ENCODE assay signal across 10 cellular contexts in genomic region chr13:99218545-99218944, GRCh38. TPM values are rescaled to one million over a fixed set of nuclear protein-coding genes. Genes with fewer than 3 reads are reported as not detected.
DNase-seq lines count a peak whose midpoint lies in the region; ATAC-seq and TF ChIP-seq lines count a peak whose summit lies in the region.
"Had no signal": no experiment of that assay in that cellular context is flagged by ENCODE, and none has a peak within 500 bp of the region (broad histone marks: within the 10 kb centered on the region; RNA-seq: fewer than 3 reads in every experiment).

No MANE protein-coding gene starts in this region.

- CTCF ChIA-PET in activated CD8-positive, alpha-beta memory T cell treated with anti-CD3 and anti-CD28 coated beads, Interleukin-2, amount 10 ng/mL, durations not matched to agents 7 days and 5 days (lab: Charles Lee), result interaction anchor here (0.8 to 7.2 kb wide), 16 partner anchors 9 to 218 kb away, joined by 3 to 106 read pairs (median 4); partner anchors contain the start of genes GPR18 and UBAC2

- DNase-seq in activated CD8-positive, alpha-beta memory T cell treated with anti-CD3 and anti-CD28 coated beads, Interleukin-2, amount 10 ng/mL, durations not matched to agents 7 days and 5 days, result no peak
- no peak for DNase-seq in activated CD8-positive, alpha-beta memory T cell treated with anti-CD3 and anti-CD28 coated beads, Interleukin-2, amount 50 U/mL, for 48 hours
- no peak for DNase-seq in activated naive CD8-positive, alpha-beta T cell treated with anti-CD3 and anti-CD28 coated beads, Interleukin-2, amount 10 ng/mL, durations not matched to agents 7 days and 5 days
- DNase-seq in immature natural killer cell (no peak), putamen (ENCODE audit: low spot score) (no peak), WERI-Rb-1 (no peak)
- DNase-seq: glutamatergic neuron had no signal

- H3K27ac Mint-ChIP-seq in activated CD8-positive, alpha-beta memory T cell treated with anti-CD3 and anti-CD28 coated beads, Interleukin-2, amount 10 ng/mL, durations not matched to agents 7 days and 5 days, result peak overlapping the region; percentile 88
- H3K27ac Mint-ChIP-seq in activated naive CD8-positive, alpha-beta T cell treated with anti-CD3 and anti-CD28 coated beads, Interleukin-2, amount 10 ng/mL, durations not matched to agents 7 days and 5 days, result peak overlapping the region; percentile 85
- H3K27ac Mint-ChIP-seq in immature natural killer cell, result peak overlapping the region; percentile 93 to 96 (median 94)

- H3K9me3 ChIP-seq in subcutaneous abdominal adipose tissue (ENCODE audit: control insufficient read depth in 5 of 5, low read length in 5 of 5), result peaks cover 0 to 3% (median 0%) of the 10 kb centered on the region in 5 donors
- H3K9me3 ChIP-seq in WERI-Rb-1 (ENCODE audit: severe bottlenecking), result no peaks in the 10 kb centered on the region

- H3K4me1 ChIP-seq in subcutaneous abdominal adipose tissue (ENCODE audit: control insufficient read depth in 5 of 5, insufficient read depth in 5 of 5, low read length in 5 of 5), result peaks cover 1 to 32% (median 22%) of the 10 kb centered on the region in 5 donors

- H3K4me3 Mint-ChIP-seq in activated CD8-positive, alpha-beta memory T cell treated with anti-CD3 and anti-CD28 coated beads, Interleukin-2, amount 10 ng/mL, durations not matched to agents 7 days and 5 days, result peak overlapping the region; percentile 66
- peak overlapping the region; percentile 78 for H3K4me3 Mint-ChIP-seq in activated naive CD8-positive, alpha-beta T cell treated with anti-CD3 and anti-CD28 coated beads, Interleukin-2, amount 10 ng/mL, durations not matched to agents 7 days and 5 days
- peak overlapping the region; percentile 69 to 87 (median 83) for H3K4me3 Mint-ChIP-seq in immature natural killer cell

- ATAC-seq in activated CD8-positive, alpha-beta memory T cell treated with anti-CD3 and anti-CD28 coated beads, Interleukin-2, amount 10 ng/mL, durations not matched to agents 7 days and 5 days, result no peak
- ATAC-seq in activated naive CD8-positive, alpha-beta T cell treated with anti-CD3 and anti-CD28 coated beads, Interleukin-2, amount 10 ng/mL, durations not matched to agents 7 days and 5 days (ENCODE audit: low read depth), result no peak
- no peak for ATAC-seq in HG03135 (IDR thresholded peaks at IDR 0.05; ENCODE audit: unreplicated experiment)

- TF ChIP-seq CTCF in WERI-Rb-1 (IDR thresholded peaks at IDR 0.05; ENCODE audit: low read depth, low read length), result no peak

- no peaks in the 10 kb centered on the region for H3K27me3 Mint-ChIP-seq in activated CD8-positive, alpha-beta memory T cell treated with anti-CD3 and anti-CD28 coated beads, Interleukin-2, amount 10 ng/mL, durations not matched to agents 7 days and 5 days
- no peaks in the 10 kb centered on the region for H3K27me3 Mint-ChIP-seq in activated naive CD8-positive, alpha-beta T cell treated with anti-CD3 and anti-CD28 coated beads, Interleukin-2, amount 10 ng/mL, durations not matched to agents 7 days and 5 days
- peaks cover 0 to 7% (median 6%) of the 10 kb centered on the region in 3 donors for H3K27me3 Mint-ChIP-seq in immature natural killer cell (ENCODE audit: low read depth in 3 of 3)

- H3K4me1 Mint-ChIP-seq in activated CD8-positive, alpha-beta memory T cell treated with anti-CD3 and anti-CD28 coated beads, Interleukin-2, amount 10 ng/mL, durations not matched to agents 7 days and 5 days, result peaks cover 86% of the 10 kb centered on the region
- peaks cover 80% of the 10 kb centered on the region for H3K4me1 Mint-ChIP-seq in activated naive CD8-positive, alpha-beta T cell treated with anti-CD3 and anti-CD28 coated beads, Interleukin-2, amount 10 ng/mL, durations not matched to agents 7 days and 5 days
- peaks cover 91 to 97% of the 10 kb centered on the region in 2 donors for H3K4me1 Mint-ChIP-seq in immature natural killer cell

- H3K36me3 ChIP-seq in subcutaneous abdominal adipose tissue (ENCODE audit: control insufficient read depth in 5 of 5, insufficient read depth in 5 of 5, low read length in 5 of 5), result peaks cover 0 to 5% (median 0%) of the 10 kb centered on the region in 5 donors
- H3K36me3 ChIP-seq in WERI-Rb-1, result peaks cover 15% of the 10 kb centered on the region

- POLR2A ChIA-PET in activated naive CD8-positive, alpha-beta T cell treated with anti-CD3 and anti-CD28 coated beads, Interleukin-2, amount 10 ng/mL, durations not matched to agents 7 days and 5 days (lab: Charles Lee), result interaction anchor here (0.6 to 7.2 kb wide), 11 partner anchors 9 to 134 kb away, joined by 3 to 158 read pairs (median 6); partner anchors contain the start of genes GPR18 and UBAC2

- no peaks in the 10 kb centered on the region for H3K27me3 ChIP-seq in subcutaneous abdominal adipose tissue (ENCODE audit: control insufficient read depth in 5 of 5, insufficient read depth in 4 of 5, low read length in 5 of 5)
- H3K27me3 ChIP-seq in WERI-Rb-1 (ENCODE audit: insufficient read depth, low read depth, severe bottlenecking), result no peaks in the 10 kb centered on the region

- peaks cover 22% of the 10 kb centered on the region for H3K36me3 Mint-ChIP-seq in activated CD8-positive, alpha-beta memory T cell treated with anti-CD3 and anti-CD28 coated beads, Interleukin-2, amount 10 ng/mL, durations not matched to agents 7 days and 5 days
- H3K36me3 Mint-ChIP-seq in activated naive CD8-positive, alpha-beta T cell treated with anti-CD3 and anti-CD28 coated beads, Interleukin-2, amount 10 ng/mL, durations not matched to agents 7 days and 5 days, result peaks cover 23% of the 10 kb centered on the region
- peaks cover 0 to 3% (median 3%) of the 10 kb centered on the region in 3 donors for H3K36me3 Mint-ChIP-seq in immature natural killer cell

- H3K9me3 Mint-ChIP-seq in activated CD8-positive, alpha-beta memory T cell treated with anti-CD3 and anti-CD28 coated beads, Interleukin-2, amount 10 ng/mL, durations not matched to agents 7 days and 5 days (ENCODE audit: low read depth), result no peaks in the 10 kb centered on the region
- peaks cover 1% of the 10 kb centered on the region for H3K9me3 Mint-ChIP-seq in activated naive CD8-positive, alpha-beta T cell treated with anti-CD3 and anti-CD28 coated beads, Interleukin-2, amount 10 ng/mL, durations not matched to agents 7 days and 5 days
- H3K9me3 Mint-ChIP-seq in immature natural killer cell, result no peaks in the 10 kb centered on the region

- H3K27ac ChIP-seq in subcutaneous abdominal adipose tissue (ENCODE audit: low read depth, low read length) (no peak overlapping the region), WERI-Rb-1 (no peak overlapping the region)

- H3K9ac ChIP-seq in subcutaneous abdominal adipose tissue (ENCODE audit: low read length in 5 of 5), result peak overlapping the region in 3 of 5 donors; percentile 16 to 63 (median 40)

- no peak overlapping the region for H3K4me3 ChIP-seq in subcutaneous abdominal adipose tissue (ENCODE audit: low read depth in 1 of 5, low read length in 5 of 5)
- no peak overlapping the region for H3K4me3 ChIP-seq in WERI-Rb-1 (ENCODE audit: low read depth, low read length)

RNA-seq across cellular contexts. Expression of gene UBAC2, which starts 17.9 kb away (rescaled TPM):
- 10 to 100 TPM; 52.8 to 60.8 TPM for total RNA-seq in activated CD8-positive, alpha-beta memory T cell treated with anti-CD3 and anti-CD28 coated beads, Interleukin-2, amount 10 ng/mL, durations not matched to agents 7 days and 5 days
- 10 to 100 TPM; 79.1 to 80.8 TPM for total RNA-seq in activated naive CD8-positive, alpha-beta T cell treated with anti-CD3 and anti-CD28 coated beads, Interleukin-2, amount 10 ng/mL, durations not matched to agents 7 days and 5 days
- polyA plus RNA-seq in immature natural killer cell, result 100 to 1,000 TPM; 114 to 130 (median 115) TPM

RNA-seq across cellular contexts. Expression of gene GPR18, which starts 39.6 kb away (rescaled TPM):
- 10 to 100 TPM; 11.1 to 13.1 TPM for total RNA-seq in activated CD8-positive, alpha-beta memory T cell treated with anti-CD3 and anti-CD28 coated beads, Interleukin-2, amount 10 ng/mL, durations not matched to agents 7 days and 5 days
- 10 to 100 TPM; 25.5 to 25.9 TPM for total RNA-seq in activated naive CD8-positive, alpha-beta T cell treated with anti-CD3 and anti-CD28 coated beads, Interleukin-2, amount 10 ng/mL, durations not matched to agents 7 days and 5 days
- 10 to 100 TPM; 10.1 to 30.0 (median 21.1) TPM for polyA plus RNA-seq in immature natural killer cell
- total RNA-seq: osteocyte had no signal
